In genomic region chr14:104700747-104701215, GRCh38 we compare ENCODE assay signal across 2 cellular contexts.
TF ChIP-seq lines count a peak whose summit lies in the region.

No MANE protein-coding gene starts in this region.

TF ChIP-seq in HepG2, 621 proteins besides CTCF, POLR2A, EP300 and RAD21:
- TF ChIP-seq ZKSCAN1 (IDR thresholded peaks at IDR 0.05; ENCODE audit: low read length) (peak; percentile 80), MLX (CRISPR knock-in tag; IDR thresholded peaks at IDR 0.05) (no peak)

TF ChIP-seq in WTC11, 78 proteins besides CTCF, POLR2A, EP300 and RAD21:
- TF ChIP-seq ZNF263 (CRISPR knock-in tag; IDR thresholded peaks at IDR 0.05; ENCODE audit: low read depth) (peak; percentile 82; the same call in 1 of the 2 replicates), ZNF671 (CRISPR knock-in tag; IDR thresholded peaks at IDR 0.05) (no peak)
